8 cellular contexts compared by ENCODE assay signal in genomic region chr3:154324919-154325318, GRCh38. TPM values are rescaled to one million over a fixed set of nuclear protein-coding genes. Genes with fewer than 3 reads are reported as not detected.
A peak's percentile ranks its signal among the peaks of the same experiment; 100 is the strongest.
DNase-seq lines count a peak whose midpoint lies in the region; ATAC-seq, FAIRE-seq and TF ChIP-seq lines count a peak whose summit lies in the region.

No MANE protein-coding gene starts in this region.

- H3K36me3 Mint-ChIP-seq in Caco-2 (ENCODE audit: insufficient read depth, unreplicated experiment) = peaks cover 22% of the 10 kb centered on the region
- peaks cover 21% of the 10 kb centered on the region for H3K36me3 Mint-ChIP-seq in natural killer cell treated with Interleukin-12 subunit alpha and Interleukin-12 subunit beta and Interleukin-15 and Interleukin-18, amount 100 ng/mL, for 72 hours

- H3K27me3 Mint-ChIP-seq in Caco-2 (ENCODE audit: insufficient read depth, unreplicated experiment) = no peaks in the 10 kb centered on the region
- H3K27me3 Mint-ChIP-seq in natural killer cell treated with Interleukin-12 subunit alpha and Interleukin-12 subunit beta and Interleukin-15 and Interleukin-18, amount 100 ng/mL, for 72 hours = peaks cover 6 to 7% of the 10 kb centered on the region in 2 donors

- H3K27me3 ChIP-seq in Caco-2 (replicated peaks; ENCODE audit: control insufficient read depth, insufficient read depth, low read length) (no peaks in the 10 kb centered on the region), colonic mucosa (no peaks in the 10 kb centered on the region)

- FAIRE-seq in HTR-8/SVneo (lab: Jason Lieb, UNC) = no peak

- DNase-seq in Caco-2 (no peak), NCI-H2029 treated with DMSO at 0.1 percent for 48 hours (lab: John Stamatoyannopoulos, UW) (peak; percentile 27), colonic mucosa (no peak), NCI-H1092 treated with DMSO at 0.1 percent for 48 hours (lab: John Stamatoyannopoulos, UW) (no peak), RPMI8226 (no peak), HTR-8/SVneo (ENCODE audit: insufficient read length, low spot score) (no peak)
- no peak for DNase-seq in natural killer cell treated with Interleukin-12 subunit alpha and Interleukin-12 subunit beta and Interleukin-15 and Interleukin-18, amount 100 ng/mL, for 72 hours (ENCODE audit: low spot score)

- no peak overlapping the region; the same call in 1 of the 2 replicates for H3K4me3 ChIP-seq in Caco-2 (ENCODE audit: low read depth, low read length)
- peak overlapping the region; percentile 64 for H3K4me3 ChIP-seq in colonic mucosa

- TF ChIP-seq CTCF in Caco-2 (IDR thresholded peaks at IDR 0.05; ENCODE audit: insufficient read depth in 1 of 2, low read depth in 1 of 2, low read length in 1 of 2, severe bottlenecking in 1 of 2, unreplicated experiment in 1 of 2) (no peak), colonic mucosa (IDR thresholded peaks at IDR 0.05) (no peak)

- H3K9me3 ChIP-seq in Caco-2 (no peaks in the 10 kb centered on the region), colonic mucosa (no peaks in the 10 kb centered on the region)

- peak overlapping the region; percentile 83 for H3K4me3 Mint-ChIP-seq in Caco-2 (ENCODE audit: unreplicated experiment)
- no peak overlapping the region for H3K4me3 Mint-ChIP-seq in natural killer cell treated with Interleukin-12 subunit alpha and Interleukin-12 subunit beta and Interleukin-15 and Interleukin-18, amount 100 ng/mL, for 72 hours

- TSS peak; percentile 99 for BruUV-seq in Caco-2 (replicated peaks; lab: Mats Ljungman, UMichigan)

- H3K4me1 ChIP-seq in Caco-2 (peaks cover 27% of the 10 kb centered on the region), colonic mucosa (peaks cover 6% of the 10 kb centered on the region)

- H3K9me3 Mint-ChIP-seq in Caco-2 (ENCODE audit: unreplicated experiment) = peaks cover 10% of the 10 kb centered on the region
- H3K9me3 Mint-ChIP-seq in natural killer cell treated with Interleukin-12 subunit alpha and Interleukin-12 subunit beta and Interleukin-15 and Interleukin-18, amount 100 ng/mL, for 72 hours = no peaks in the 10 kb centered on the region

- H3K36me3 ChIP-seq in Caco-2 (ENCODE audit: control insufficient read depth, insufficient read depth, low read length) (no peaks in the 10 kb centered on the region), colonic mucosa (no peaks in the 10 kb centered on the region)

- intact Hi-C loops in Caco-2 (cut with micrococcal nuclease; ENCODE audit: unreplicated experiment) (loop anchor here (1.0 to 5.0 kb wide), 2 partner anchors 65 to 422 kb away; no protein-coding TSS in a partner anchor), colonic mucosa (cut with DNase I) (loop anchor here (10.0 kb wide), 1 partner anchor 200 kb away; the partner anchor contains the start of gene ARHGEF26)

- peaks cover 18% of the 10 kb centered on the region for H3K4me1 Mint-ChIP-seq in Caco-2 (ENCODE audit: low read depth, unreplicated experiment)
- H3K4me1 Mint-ChIP-seq in natural killer cell treated with Interleukin-12 subunit alpha and Interleukin-12 subunit beta and Interleukin-15 and Interleukin-18, amount 100 ng/mL, for 72 hours (ENCODE audit: low read depth in 2 of 2) = peaks cover 8 to 16% of the 10 kb centered on the region in 2 donors

- no peak for ATAC-seq in natural killer cell treated with Interleukin-12 subunit alpha and Interleukin-12 subunit beta and Interleukin-15 and Interleukin-18, amount 100 ng/mL, for 72 hours
- ATAC-seq in GM18511 (IDR thresholded peaks at IDR 0.05; ENCODE audit: unreplicated experiment) = no peak

- H3K27ac ChIP-seq in colonic mucosa = peak overlapping the region; percentile 90

- CTCF ChIA-PET in Caco-2 (lab: Charles Lee) = interaction anchor here (0.6 to 0.7 kb wide), 2 partner anchors 106 to 436 kb away, joined by 3 to 4 read pairs; no protein-coding TSS in a partner anchor

- H3K27ac Mint-ChIP-seq in Caco-2 (ENCODE audit: unreplicated experiment) = peak overlapping the region; percentile 91
- peak overlapping the region; percentile 94 to 96 for H3K27ac Mint-ChIP-seq in natural killer cell treated with Interleukin-12 subunit alpha and Interleukin-12 subunit beta and Interleukin-15 and Interleukin-18, amount 100 ng/mL, for 72 hours

- POLR2A ChIA-PET in Caco-2 (lab: Charles Lee) = interaction anchor here (0.6 kb wide), 2 partner anchors 73 to 887 kb away, joined by 5 to 6 read pairs; no protein-coding TSS in a partner anchor

- peak overlapping the region in 1 of 2 donors; percentile 80 for H3K9ac ChIP-seq in colonic mucosa (ENCODE audit: low read depth in 2 of 2, low read length in 2 of 2)

RNA-seq across cellular contexts. Expression of gene DHX36, which starts 0.6 kb away (rescaled TPM):
- total RNA-seq in Caco-2 (2022) (76.4 and 87.3 TPM in 2 replicates), colonic mucosa (10 to 100 TPM; 40.7 to 51.8 TPM)
- total RNA-seq in natural killer cell treated with Interleukin-12 subunit alpha and Interleukin-12 subunit beta and Interleukin-15 and Interleukin-18, amount 100 ng/mL, for 72 hours = 10 to 100 TPM; 83.0 to 93.4 TPM
